8 cellular contexts compared by ENCODE assay signal in genomic region chr1:150922519-150922975, GRCh38. TPM values are rescaled to one million over a fixed set of nuclear protein-coding genes. Genes with fewer than 3 reads are reported as not detected.
DNase-seq lines count a peak whose midpoint lies in the region; ATAC-seq and TF ChIP-seq lines count a peak whose summit lies in the region.

No MANE protein-coding gene starts in this region.

- no peaks in the 10 kb centered on the region for H3K9me3 Mint-ChIP-seq in CD4-positive, alpha-beta memory T cell
- H3K9me3 Mint-ChIP-seq in neural crest cell = no peaks in the 10 kb centered on the region
- H3K9me3 Mint-ChIP-seq in stimulated activated naive CD8-positive, alpha-beta T cell treated with anti-CD3 and anti-CD28 coated beads, Interleukin-15, amount 100 ng/mL, for 72 hours = no peaks in the 10 kb centered on the region

- POLR2A ChIA-PET in CD4-positive, alpha-beta memory T cell (lab: Charles Lee; ENCODE audit: partially characterized antibody) = interaction anchor here (1.0 to 1.2 kb wide), 3 partner anchors 33 to 435 kb away, joined by 3 to 4 read pairs (median 3); partner anchors contain the start of genes CERS2 and TARS2
- POLR2A ChIA-PET in PC-9 (lab: Charles Lee; ENCODE audit: unreplicated experiment) = interaction anchor here (0.5 kb wide), 1 partner anchor 225 kb away, joined by 3 read pairs; the partner anchor contains the start of gene GOLPH3L

- intact Hi-C loops in CD4-positive, alpha-beta memory T cell (cut with micrococcal nuclease) = loop anchor here (1.0 to 10.0 kb wide), 5 partner anchors 46 to 458 kb away; partner anchors contain the start of genes ARNT, CTSS and GOLPH3L
- intact Hi-C loops in PC-9 (cut with micrococcal nuclease; ENCODE audit: unreplicated experiment) = loop anchor here (1.0 to 5.0 kb wide), 2 partner anchors 46 to 360 kb away; partner anchors contain the start of gene ARNT
- intact Hi-C loops in esophagus squamous epithelium (cut with DNase I) = no loop called here

- 29 to 37% methylated on average over 2 of the region's 2 CpGs for WGBS in esophagus squamous epithelium, 2 donors

- H3K36me3 Mint-ChIP-seq in CD4-positive, alpha-beta memory T cell = peaks cover 4 to 14% of the 10 kb centered on the region in 2 donors
- peaks cover 7% of the 10 kb centered on the region for H3K36me3 Mint-ChIP-seq in neural crest cell (ENCODE audit: low read depth)

- no peak overlapping the region for H3K4me3 ChIP-seq in CD4-positive, alpha-beta memory T cell (ENCODE audit: low read length in 2 of 2)
- H3K4me3 ChIP-seq in KMS-11 (IDR thresholded peaks at IDR 0.05; ENCODE audit: insufficient read depth, low read depth, low read length) (no peak overlapping the region), PC-9 (no peak overlapping the region), esophagus squamous epithelium (no peak overlapping the region)

- CTCF ChIA-PET in CD4-positive, alpha-beta memory T cell (lab: Charles Lee; ENCODE audit: partially characterized antibody) = interaction anchor here (0.6 to 2.2 kb wide), 31 partner anchors 9 to 654 kb away, joined by 3 to 12 read pairs (median 5); partner anchors contain the start of genes APH1A, CTXND2, ENSA and GOLPH3L
- CTCF ChIA-PET in PC-9 (lab: Charles Lee) = interaction anchor here (0.5 to 1.4 kb wide), 6 partner anchors 10 to 499 kb away, joined by 3 to 5 read pairs (median 4); no protein-coding TSS in a partner anchor

- no peak overlapping the region for H3K9ac ChIP-seq in KMS-11

- DNase-seq in CD4-positive, alpha-beta memory T cell = peak; percentile 67 to 79 (median 70)
- DNase-seq in PC-9 (peak; percentile 65 to 83), activated T-cell treated with anti-CD3 and anti-CD28 coated beads for 4 hours (peak; percentile 76), esophagus squamous epithelium (lab: John Stamatoyannopoulos, UW) (no peak), neural crest cell (ENCODE audit: low read depth, low spot score) (peak; percentile 64)
- peak; percentile 79 to 85 for DNase-seq in stimulated activated naive CD8-positive, alpha-beta T cell treated with anti-CD3 and anti-CD28 coated beads, Interleukin-15, amount 100 ng/mL, for 72 hours

- peaks cover 18% of the 10 kb centered on the region for H3K4me1 ChIP-seq in CD4-positive, alpha-beta memory T cell (ENCODE audit: insufficient read depth, low read length)
- H3K4me1 ChIP-seq in KMS-11 (ENCODE audit: low read depth, poor library complexity, severe bottlenecking) = peaks cover 26% of the 10 kb centered on the region
- H3K4me1 ChIP-seq in PC-9 (replicated peaks; ENCODE audit: insufficient read depth) = peaks cover 13% of the 10 kb centered on the region
- H3K4me1 ChIP-seq in esophagus squamous epithelium = peaks cover 0 to 23% (median 9%) of the 10 kb centered on the region in 3 donors

- H3K79me2 ChIP-seq in KMS-11 (ENCODE audit: insufficient read depth, low read depth) (peaks cover 10% of the 10 kb centered on the region; the same call in 1 of the 2 replicates), PC-9 (ENCODE audit: low read depth) (peaks cover 12% of the 10 kb centered on the region)

- peak overlapping the region; percentile 44 for H2AFZ ChIP-seq in KMS-11 (ENCODE audit: low read depth)
- no peak overlapping the region for H2AFZ ChIP-seq in PC-9

- H4K20me1 ChIP-seq in KMS-11 (ENCODE audit: insufficient read depth) (no peaks in the 10 kb centered on the region), PC-9 (ENCODE audit: insufficient read depth) (no peaks in the 10 kb centered on the region)

- H3K4me3 Mint-ChIP-seq in CD4-positive, alpha-beta memory T cell = peak overlapping the region in 1 of 8 donors; percentile 55
- H3K4me3 Mint-ChIP-seq in neural crest cell = peak overlapping the region; percentile 6
- peak overlapping the region; percentile 15 to 31 for H3K4me3 Mint-ChIP-seq in stimulated activated naive CD8-positive, alpha-beta T cell treated with anti-CD3 and anti-CD28 coated beads, Interleukin-15, amount 100 ng/mL, for 72 hours

- H3K9me3 ChIP-seq in CD4-positive, alpha-beta memory T cell (ENCODE audit: control insufficient read depth in 1 of 2, low read length in 2 of 2) = no peaks in the 10 kb centered on the region
- H3K9me3 ChIP-seq in PC-9 (ENCODE audit: insufficient read depth, low read depth) (no peaks in the 10 kb centered on the region), esophagus squamous epithelium (no peaks in the 10 kb centered on the region)

- H3K9me2 ChIP-seq in PC-9 (ENCODE audit: insufficient read depth) = no peaks in the 10 kb centered on the region

- peak; percentile 53 for ATAC-seq in GM21360 (IDR thresholded peaks at IDR 0.05; ENCODE audit: unreplicated experiment)
- peak; percentile 94 for ATAC-seq in stimulated activated naive CD8-positive, alpha-beta T cell treated with anti-CD3 and anti-CD28 coated beads, Interleukin-15, amount 100 ng/mL, for 72 hours

- TF ChIP-seq CTCF in KMS-11 (conservative IDR thresholded peaks at IDR 0.05; ENCODE audit: low read depth, low read length) (peak; percentile 100), PC-9 (conservative IDR thresholded peaks at IDR 0.05) (peak; percentile 87), esophagus squamous epithelium (IDR thresholded peaks at IDR 0.05) (peak; percentile 32 to 80 (median 72)), neural crest cell (conservative IDR thresholded peaks at IDR 0.05) (peak; percentile 89)

- H3K36me3 ChIP-seq in CD4-positive, alpha-beta memory T cell (ENCODE audit: insufficient read depth, low read length) = no peaks in the 10 kb centered on the region
- no peaks in the 10 kb centered on the region for H3K36me3 ChIP-seq in KMS-11 (ENCODE audit: insufficient read depth)
- no peaks in the 10 kb centered on the region for H3K36me3 ChIP-seq in PC-9 (ENCODE audit: low read depth)
- peaks cover 0 to 3% (median 0%) of the 10 kb centered on the region in 3 donors for H3K36me3 ChIP-seq in esophagus squamous epithelium

- H3K27me3 Mint-ChIP-seq in CD4-positive, alpha-beta memory T cell = no peaks in the 10 kb centered on the region
- H3K27me3 Mint-ChIP-seq in neural crest cell (ENCODE audit: low read depth) = no peaks in the 10 kb centered on the region
- no peaks in the 10 kb centered on the region for H3K27me3 Mint-ChIP-seq in stimulated activated naive CD8-positive, alpha-beta T cell treated with anti-CD3 and anti-CD28 coated beads, Interleukin-15, amount 100 ng/mL, for 72 hours

- TF ChIP-seq POLR2A in esophagus squamous epithelium (IDR thresholded peaks at IDR 0.05) = no peak

- H3K27me3 ChIP-seq in CD4-positive, alpha-beta memory T cell (ENCODE audit: insufficient read depth, low read length) = no peaks in the 10 kb centered on the region
- no peaks in the 10 kb centered on the region for H3K27me3 ChIP-seq in KMS-11 (ENCODE audit: insufficient read depth, low read depth)
- no peaks in the 10 kb centered on the region for H3K27me3 ChIP-seq in PC-9 (ENCODE audit: insufficient read depth, low read depth)
- H3K27me3 ChIP-seq in esophagus squamous epithelium = no peaks in the 10 kb centered on the region

- H3K4me1 Mint-ChIP-seq in CD4-positive, alpha-beta memory T cell = peaks cover 12 to 30% (median 23%) of the 10 kb centered on the region in 4 donors
- peaks cover 19% of the 10 kb centered on the region for H3K4me1 Mint-ChIP-seq in neural crest cell
- H3K4me1 Mint-ChIP-seq in stimulated activated naive CD8-positive, alpha-beta T cell treated with anti-CD3 and anti-CD28 coated beads, Interleukin-15, amount 100 ng/mL, for 72 hours = peaks cover 29% of the 10 kb centered on the region

- H3K27ac Mint-ChIP-seq in CD4-positive, alpha-beta memory T cell = peak overlapping the region in 4 of 7 donors; percentile 10 to 68 (median 36)
- H3K27ac Mint-ChIP-seq in neural crest cell (ENCODE audit: unreplicated experiment) = no peak overlapping the region
- H3K27ac Mint-ChIP-seq in stimulated activated naive CD8-positive, alpha-beta T cell treated with anti-CD3 and anti-CD28 coated beads, Interleukin-15, amount 100 ng/mL, for 72 hours = peak overlapping the region in 1 of 2 donors; percentile 6

- H3K4me2 ChIP-seq in KMS-11 = peak overlapping the region; percentile 26
- H3K4me2 ChIP-seq in PC-9 = 0 out of 2 replicates have a peak overlapping the region, but pooled peaks have one; percentile 6

- H3K27ac ChIP-seq in CD4-positive, alpha-beta memory T cell (ENCODE audit: low read depth, low read length) = no peak overlapping the region
- 0 out of 2 replicates have a peak overlapping the region, but pooled peaks have one; percentile 0 for H3K27ac ChIP-seq in KMS-11
- H3K27ac ChIP-seq in PC-9 = peak overlapping the region; percentile 26; the same call in 1 of the 2 replicates
- H3K27ac ChIP-seq in esophagus squamous epithelium = no peak overlapping the region

- H3F3A ChIP-seq in PC-9 (ENCODE audit: insufficient read depth, low read depth) = peaks cover 17% of the 10 kb centered on the region

- BruUV-seq in PC-9 (replicated peaks; lab: Mats Ljungman, UMichigan) = no TSS peak

RNA-seq across cellular contexts. Expression of gene SETDB1, which starts 3.6 kb away (rescaled TPM):
- 10 to 100 TPM; 71.4 to 72.6 TPM for total RNA-seq in CD4-positive, alpha-beta memory T cell
- polyA plus RNA-seq in CD4-positive, alpha-beta memory T cell = 10 to 100 TPM in 1 of 2 donors, 1 to 10 TPM in 1; 9.8 to 14.2 TPM
- total RNA-seq in PC-9 (2021) = 45.6 and 51.1 TPM in 2 replicates
- total RNA-seq in esophagus squamous epithelium = 10 to 100 TPM; 20.5 to 39.5 (median 25.3) TPM
- total RNA-seq in neural crest cell = 77.9 and 81.6 TPM in 2 replicates

RNA-seq across cellular contexts. Expression of gene CTXND2, which starts 35.6 kb away (rescaled TPM):
- not detected for total RNA-seq in CD4-positive, alpha-beta memory T cell
- polyA plus RNA-seq in CD4-positive, alpha-beta memory T cell = not detected
- total RNA-seq in PC-9 (2021) = not detected in 2 replicates
- not detected for total RNA-seq in esophagus squamous epithelium
- total RNA-seq in neural crest cell = not detected in 2 replicates

RNA-seq across cellular contexts. Expression of gene ARNT, which starts 46.1 kb away (rescaled TPM):
- 10 to 100 TPM; 36.6 to 37.7 TPM for total RNA-seq in CD4-positive, alpha-beta memory T cell
- 10 to 100 TPM; 20.2 to 25.5 TPM for polyA plus RNA-seq in CD4-positive, alpha-beta memory T cell
- total RNA-seq in PC-9 (2021) (30.3 and 35.1 TPM in 2 replicates), esophagus squamous epithelium (10 to 100 TPM; 20.5 to 39.9 (median 25.0) TPM), neural crest cell (28.2 and 29.0 TPM in 2 replicates)

RNA-seq across cellular contexts. Expression of gene CERS2, which starts 52.1 kb away (rescaled TPM):
- total RNA-seq in CD4-positive, alpha-beta memory T cell = 100 to 1,000 TPM; 145 to 149 TPM
- 100 to 1,000 TPM; 184 to 206 TPM for polyA plus RNA-seq in CD4-positive, alpha-beta memory T cell
- total RNA-seq in PC-9 (2021) (113 TPM in 2 replicates), esophagus squamous epithelium (10 to 100 TPM; 18.2 to 72.7 (median 45.4) TPM), neural crest cell (149 and 156 TPM in 2 replicates)

RNA-seq across cellular contexts. Expression of gene ANXA9, which starts 59.5 kb away (rescaled TPM):
- under 1 TPM in 1 of 2 experiments, not detected in 1; 0.17 TPM for total RNA-seq in CD4-positive, alpha-beta memory T cell
- under 1 TPM; 0.23 to 0.33 TPM for polyA plus RNA-seq in CD4-positive, alpha-beta memory T cell
- total RNA-seq in PC-9 (2021) (10.6 and 12.9 TPM in 2 replicates), esophagus squamous epithelium (1 to 10 TPM; 1.2 to 7.8 (median 4.4) TPM), neural crest cell (not detected in 2 replicates)

Comparison
In these comparisons a context has a peak if more than half of its experiments do, and no peak if none do; other contexts are left out.
1. H3K27ac ChIP-seq: peak in KMS-11 (single experiment) and PC-9 (single experiment); none in CD4-positive, alpha-beta memory T cell (single experiment) and esophagus squamous epithelium (0 of 4).
2. Peak in every context shown above with its lines, with median percentiles within 50 percentile points of each other: CTCF ChIP-seq.